ENCODE assay signal across 8 cellular contexts in genomic region chr12:10562306-10562933, GRCh38. TPM values are rescaled to one million over a fixed set of nuclear protein-coding genes. Genes with fewer than 3 reads are reported as not detected.
A peak's percentile ranks its signal among the peaks of the same experiment; 100 is the strongest.
DNase-seq lines count a peak whose midpoint lies in the region; ATAC-seq and TF ChIP-seq lines count a peak whose summit lies in the region.

No MANE protein-coding gene starts in this region.

- H3K36me3 Mint-ChIP-seq in activated naive CD8-positive, alpha-beta T cell treated with anti-CD3 and anti-CD28 coated beads, Interleukin-2, amount 10 ng/mL, durations not matched to agents 7 days and 5 days = peaks cover 53% of the 10 kb centered on the region

- H3K9me3 Mint-ChIP-seq in activated naive CD8-positive, alpha-beta T cell treated with anti-CD3 and anti-CD28 coated beads, Interleukin-2, amount 10 ng/mL, durations not matched to agents 7 days and 5 days = no peaks in the 10 kb centered on the region

- POLR2A ChIA-PET in activated naive CD8-positive, alpha-beta T cell treated with anti-CD3 and anti-CD28 coated beads, Interleukin-2, amount 10 ng/mL, durations not matched to agents 7 days and 5 days (lab: Charles Lee) = interaction anchor here (0.9 to 1.9 kb wide), 3 partner anchors 9 to 196 kb away, joined by 3 to 5 read pairs (median 4); no protein-coding TSS in a partner anchor

- peaks cover 62% of the 10 kb centered on the region for H3K4me1 Mint-ChIP-seq in activated naive CD8-positive, alpha-beta T cell treated with anti-CD3 and anti-CD28 coated beads, Interleukin-2, amount 10 ng/mL, durations not matched to agents 7 days and 5 days

- H3K4me3 Mint-ChIP-seq in activated naive CD8-positive, alpha-beta T cell treated with anti-CD3 and anti-CD28 coated beads, Interleukin-2, amount 10 ng/mL, durations not matched to agents 7 days and 5 days = peak overlapping the region; percentile 23

- DNase-seq in DMS79 treated with DMSO at 0.1 percent for 48 hours (lab: John Stamatoyannopoulos, UW) (peak; percentile 31), NCI-H1105 (lab: John Stamatoyannopoulos, UW) (peak; percentile 31), inferior parietal cortex (ENCODE audit: extremely low spot score) (peak; percentile 81), superior temporal gyrus (ENCODE audit: extremely low spot score) (peak; percentile 86)
- no peak for DNase-seq in activated naive CD8-positive, alpha-beta T cell treated with anti-CD3 and anti-CD28 coated beads, Interleukin-2, amount 10 ng/mL, durations not matched to agents 7 days and 5 days

- no peak for ATAC-seq in activated naive CD8-positive, alpha-beta T cell treated with anti-CD3 and anti-CD28 coated beads, Interleukin-2, amount 10 ng/mL, durations not matched to agents 7 days and 5 days (ENCODE audit: low read depth)
- ATAC-seq in HG03139 (IDR thresholded peaks at IDR 0.05; ENCODE audit: unreplicated experiment) = no peak
- no peak for ATAC-seq in GM19023 (IDR thresholded peaks at IDR 0.05; ENCODE audit: unreplicated experiment)

- TF ChIP-seq CTCF in 22Rv1 (IDR thresholded peaks at IDR 0.05) = peak; percentile 87

- H3K27ac Mint-ChIP-seq in activated naive CD8-positive, alpha-beta T cell treated with anti-CD3 and anti-CD28 coated beads, Interleukin-2, amount 10 ng/mL, durations not matched to agents 7 days and 5 days = peak overlapping the region; percentile 19

- no peak overlapping the region for H3K27ac ChIP-seq in 22Rv1

- no peaks in the 10 kb centered on the region for H3K27me3 Mint-ChIP-seq in activated naive CD8-positive, alpha-beta T cell treated with anti-CD3 and anti-CD28 coated beads, Interleukin-2, amount 10 ng/mL, durations not matched to agents 7 days and 5 days

RNA-seq across cellular contexts. Expression of gene MAGOHB, which starts 51.0 kb away (rescaled TPM):
- 10 to 100 TPM; 40.0 to 41.5 TPM for total RNA-seq in activated naive CD8-positive, alpha-beta T cell treated with anti-CD3 and anti-CD28 coated beads, Interleukin-2, amount 10 ng/mL, durations not matched to agents 7 days and 5 days

RNA-seq across cellular contexts. Expression of gene EIF2S3B, which starts 56.7 kb away (rescaled TPM):
- total RNA-seq in activated naive CD8-positive, alpha-beta T cell treated with anti-CD3 and anti-CD28 coated beads, Interleukin-2, amount 10 ng/mL, durations not matched to agents 7 days and 5 days = under 1 TPM; 0.79 to 0.89 TPM
